8 cellular contexts compared by ENCODE assay signal in genomic region chr19:54325194-54325621, GRCh38. TPM values are rescaled to one million over a fixed set of nuclear protein-coding genes. Genes with fewer than 3 reads are reported as not detected.
A peak's percentile ranks its signal among the peaks of the same experiment; 100 is the strongest.
DNase-seq lines count a peak whose midpoint lies in the region; ATAC-seq, FAIRE-seq and TF ChIP-seq lines count a peak whose summit lies in the region.

No MANE protein-coding gene starts in this region.

- ATAC-seq in GM19035 (IDR thresholded peaks at IDR 0.05; ENCODE audit: unreplicated experiment) = no peak
- no peak for ATAC-seq in HG02588 (IDR thresholded peaks at IDR 0.05; ENCODE audit: unreplicated experiment)

- no peak overlapping the region for H3K27ac ChIP-seq in parathyroid adenoma

- no peak overlapping the region for H2AFZ ChIP-seq in parathyroid adenoma

- no peaks in the 10 kb centered on the region for H3K27me3 ChIP-seq in parathyroid adenoma (ENCODE audit: control insufficient read depth, insufficient read depth, low read length)

- H3K4me1 ChIP-seq in parathyroid adenoma = no peaks in the 10 kb centered on the region

- TF ChIP-seq POLR2A in GM12892 (IDR thresholded peaks at IDR 0.05; ENCODE audit: low read depth, low read length) = no peak

- TF ChIP-seq CTCF in AG09319 (IDR thresholded peaks at IDR 0.05; ENCODE audit: low read depth, low read length) = peak; percentile 68
- TF ChIP-seq CTCF in fibroblast of mammary gland (conservative IDR thresholded peaks at IDR 0.05; ENCODE audit: control insufficient read depth, insufficient read depth, low read depth, low read length) = peak; percentile 88
- peak; percentile 86 for TF ChIP-seq CTCF in parathyroid adenoma (IDR thresholded peaks at IDR 0.05)

- no peaks in the 10 kb centered on the region for H3K36me3 ChIP-seq in parathyroid adenoma (ENCODE audit: control insufficient read depth, insufficient read depth, low read length)

- no peak overlapping the region for H3K9ac ChIP-seq in parathyroid adenoma

- H3K9me3 ChIP-seq in parathyroid adenoma (ENCODE audit: control insufficient read depth, low read length) = no peaks in the 10 kb centered on the region

- H3K4me3 ChIP-seq in fibroblast of mammary gland (ENCODE audit: control insufficient read depth, low read depth, low read length) = no peak overlapping the region
- H3K4me3 ChIP-seq in parathyroid adenoma (ENCODE audit: low read depth, low read length) = no peak overlapping the region

- no peaks in the 10 kb centered on the region for H3K79me2 ChIP-seq in parathyroid adenoma

- no peak for DNase-seq in AG09319 (ENCODE audit: extremely low read depth, low read depth)
- no peak for DNase-seq in GM12892 (ENCODE audit: insufficient read length)
- peak; percentile 3 for DNase-seq in NCI-H82 treated with DMSO at 0.1 percent for 48 hours (lab: John Stamatoyannopoulos, UW; ENCODE audit: unreplicated experiment)
- DNase-seq in activated T-cell treated with anti-CD3 and anti-CD28 coated beads for 24 hours (ENCODE audit: low read depth) = peak; percentile 42
- DNase-seq in fibroblast of mammary gland (ENCODE audit: low read depth) = peak; percentile 38

- peak; percentile 76 for FAIRE-seq in GM12892 (lab: Jason Lieb, UNC)

- no peak overlapping the region for H3K4me2 ChIP-seq in parathyroid adenoma (ENCODE audit: low read length)

RNA-seq across cellular contexts. Expression of gene LILRA5, which starts 12.2 kb away (rescaled TPM):
- not detected for polyA plus RNA-seq in GM12892 (2012; ENCODE audit: missing spikeins)

RNA-seq across cellular contexts. Expression of gene LILRA4, which starts 13.8 kb away (rescaled TPM):
- 6.6 TPM for polyA plus RNA-seq in GM12892 (2012; ENCODE audit: missing spikeins)

RNA-seq across cellular contexts. Expression of gene LAIR1, which starts 39.5 kb away (rescaled TPM):
- 0.32 TPM for polyA plus RNA-seq in GM12892 (2012; ENCODE audit: missing spikeins)

RNA-seq across cellular contexts. Expression of gene LILRB2, which starts 44.3 kb away (rescaled TPM):
- not detected for polyA plus RNA-seq in GM12892 (2012; ENCODE audit: missing spikeins)

Comparison
In these comparisons a context has a peak if more than half of its experiments do, and no peak if none do; other contexts are left out.
1. DNase-seq: peak in NCI-H82 treated with DMSO at 0.1 percent for 48 hours (single experiment), activated T-cell treated with anti-CD3 and anti-CD28 coated beads for 24 hours (single experiment) and fibroblast of mammary gland (single experiment); none in AG09319 (single experiment) and GM12892 (single experiment).
2. Peak in every context shown above with its lines, with median percentiles within 50 percentile points of each other: CTCF ChIP-seq.